8 cellular contexts compared by ENCODE assay signal in the genomic region with DNA sequence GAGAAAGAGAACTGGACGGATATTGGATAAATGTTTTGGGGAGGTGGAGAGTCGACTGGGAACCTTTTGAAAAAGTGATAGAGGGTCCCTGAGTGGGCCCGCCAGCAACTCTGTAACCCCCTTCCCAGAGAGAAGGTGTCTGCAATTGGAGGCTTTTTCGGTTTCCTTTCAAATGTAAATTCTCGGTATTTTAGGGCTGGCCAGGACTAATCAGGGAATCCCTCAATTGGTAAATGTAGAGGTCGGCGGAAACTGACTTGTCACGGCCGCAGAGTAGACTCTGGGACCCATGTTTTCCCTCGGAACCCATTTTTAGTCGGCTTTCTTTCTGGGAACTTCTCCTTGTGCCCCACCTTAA.
DNase-seq lines count a peak whose midpoint lies in the region; ATAC-seq and TF ChIP-seq lines count a peak whose summit lies in the region.

No MANE protein-coding gene starts in this region.

- peak overlapping the region; percentile 97 for H3K27ac Mint-ChIP-seq in nephron progenitor cell

- H3K27me3 Mint-ChIP-seq in nephron progenitor cell (ENCODE audit: low read depth, poor library complexity) = peaks cover 6% of the 10 kb centered on the region

- DNase-seq in ELF-1 (ENCODE audit: low read depth, low spot score) (peak; percentile 60), NB4 (ENCODE audit: low read depth) (peak; percentile 26), nephron progenitor cell (no peak)
- DNase-seq in stimulated activated CD8-positive, alpha-beta memory T cell treated with anti-CD3 and anti-CD28 coated beads, Interleukin-4, amount 100 ng/mL, for 48 hours = no peak
- DNase-seq in activated CD4-positive, alpha-beta T cell treated with anti-CD3 and anti-CD28 coated beads for 4 hours = no peak

- peaks cover 13% of the 10 kb centered on the region for H3K9me3 Mint-ChIP-seq in nephron progenitor cell

- no peaks in the 10 kb centered on the region for H3K9me3 ChIP-seq in endocrine pancreas (ENCODE audit: control insufficient read depth, low read length)

- H3K4me1 Mint-ChIP-seq in nephron progenitor cell = peaks cover 40% of the 10 kb centered on the region

- ATAC-seq in GM19452 (IDR thresholded peaks at IDR 0.05; ENCODE audit: unreplicated experiment) (no peak), GM18498 (IDR thresholded peaks at IDR 0.05; ENCODE audit: unreplicated experiment) (no peak)

- H3K36me3 Mint-ChIP-seq in nephron progenitor cell (ENCODE audit: low read depth) = peaks cover 40% of the 10 kb centered on the region

- TF ChIP-seq CTCF in NB4 (IDR thresholded peaks at IDR 0.05; ENCODE audit: low read depth, low read length) = no peak
- no peak for TF ChIP-seq CTCF in nephron progenitor cell (IDR thresholded peaks at IDR 0.05)

- H3K36me3 ChIP-seq in endocrine pancreas (ENCODE audit: control insufficient read depth, insufficient read depth, low read length) = no peaks in the 10 kb centered on the region

- H3K4me1 ChIP-seq in endocrine pancreas (ENCODE audit: control insufficient read depth, insufficient read depth, low read length) = no peaks in the 10 kb centered on the region

- no peak for TF ChIP-seq POLR2A in NB4 (IDR thresholded peaks at IDR 0.05; ENCODE audit: extremely low read depth, insufficient read length)

- H3K9ac ChIP-seq in endocrine pancreas (ENCODE audit: control insufficient read depth, insufficient read depth, low read length) = peak overlapping the region; percentile 15

- H3K4me3 Mint-ChIP-seq in nephron progenitor cell = peak overlapping the region; percentile 96

- no peaks in the 10 kb centered on the region for H3K27me3 ChIP-seq in endocrine pancreas (ENCODE audit: control insufficient read depth, insufficient read depth, low read length)

- H3K4me3 ChIP-seq in NB4 (ENCODE audit: low read depth, low read length) (peak overlapping the region; percentile 96), endocrine pancreas (ENCODE audit: control insufficient read depth, insufficient read depth, low read length) (peak overlapping the region; percentile 58)

Comparison
In these comparisons a context has a peak if more than half of its experiments do, and no peak if none do; other contexts are left out.
1. DNase-seq: peak in ELF-1 (single experiment) and NB4 (single experiment); none in nephron progenitor cell (single experiment), stimulated activated CD8-positive, alpha-beta memory T cell treated with anti-CD3 and anti-CD28 coated beads, Interleukin-4, amount 100 ng/mL, for 48 hours (single experiment) and activated CD4-positive, alpha-beta T cell treated with anti-CD3 and anti-CD28 coated beads for 4 hours (0 of 2).